In genomic region chr2:45190481-45190880, GRCh38 we compare ENCODE assay signal across 19 cellular contexts.
DNase-seq lines count a peak whose midpoint lies in the region; ATAC-seq and TF ChIP-seq lines count a peak whose summit lies in the region.
"Had no signal": no experiment of that assay in that cellular context is flagged by ENCODE, and none has a peak within 500 bp of the region (broad histone marks: within the 10 kb centered on the region; RNA-seq: fewer than 3 reads in every experiment).

No MANE protein-coding gene starts in this region.

- no peaks in the 10 kb centered on the region for H3K4me1 ChIP-seq in neuronal stem cell (ENCODE audit: control insufficient read depth in 2 of 2, insufficient read depth in 1 of 2, low read depth in 1 of 2, low read length in 2 of 2)
- H3K4me1 ChIP-seq: heart left ventricle had no signal

- no peak overlapping the region for H4K8ac ChIP-seq in neuronal stem cell (ENCODE audit: low read depth, low read length)

- H4K91ac ChIP-seq in neuronal stem cell (ENCODE audit: low read depth, low read length, poor library complexity), result no peak overlapping the region

- peak overlapping the region; percentile 34 for H2AK5ac ChIP-seq in neuronal stem cell (ENCODE audit: low read depth, low read length)

- H3K9me3 ChIP-seq in neuronal stem cell (replicated peaks in 1 of 2; ENCODE audit: control insufficient read depth in 2 of 2, insufficient read depth in 1 of 2, low read depth in 1 of 2, low read length in 2 of 2), result no peaks in the 10 kb centered on the region
- H3K9me3 ChIP-seq: heart left ventricle had no signal

- H3K18ac ChIP-seq in neuronal stem cell (ENCODE audit: low read length), result no peak overlapping the region

- H3K9me3 Mint-ChIP-seq in natural killer cell treated with Interleukin-12 subunit alpha and Interleukin-12 subunit beta and Interleukin-15 and Interleukin-18, amount 100 ng/mL, for 72 hours, result no peaks in the 10 kb centered on the region
- H3K9me3 Mint-ChIP-seq: activated CD4-positive, alpha-beta memory T cell treated with anti-CD3 and anti-CD28 coated beads, Interleukin-2, amount 10 ng/mL, durations not matched to agents 7 days and 5 days; nephron; stimulated activated naive CD8-positive, alpha-beta T cell treated with anti-CD3 and anti-CD28 coated beads, Interleukin-15, amount 100 ng/mL, for 72 hours had no signal

- no peak overlapping the region for H3K4ac ChIP-seq in neuronal stem cell (ENCODE audit: low read length)

- H3K4me3 ChIP-seq in NB4 (ENCODE audit: low read depth, low read length), result no peak overlapping the region
- H3K4me3 ChIP-seq in cardiac fibroblast (replicated peaks in 1 of 2; ENCODE audit: low read depth in 2 of 2, low read length in 2 of 2), result no peak overlapping the region
- H3K4me3 ChIP-seq in neuronal stem cell (ENCODE audit: low read length in 2 of 2), result no peak overlapping the region
- H3K4me3 ChIP-seq: heart left ventricle had no signal

- H2AFZ ChIP-seq in neuronal stem cell (ENCODE audit: low read length), result no peak overlapping the region

- H2BK12ac ChIP-seq in neuronal stem cell (ENCODE audit: low read length), result no peak overlapping the region

- TF ChIP-seq CTCF in NB4 (IDR thresholded peaks at IDR 0.05; ENCODE audit: low read depth, low read length), result no peak
- TF ChIP-seq CTCF in cardiac fibroblast (IDR thresholded peaks at IDR 0.05; ENCODE audit: low read depth, low read length), result no peak

- no peak for TF ChIP-seq POLR2A in NB4 (IDR thresholded peaks at IDR 0.05; ENCODE audit: extremely low read depth, insufficient read length)

- H3K36me3 ChIP-seq in neuronal stem cell (replicated peaks in 1 of 2; ENCODE audit: control insufficient read depth in 2 of 2, insufficient read depth in 2 of 2, low read length in 2 of 2), result no peaks in the 10 kb centered on the region
- H3K36me3 ChIP-seq: heart left ventricle had no signal

- H2BK5ac ChIP-seq in neuronal stem cell (ENCODE audit: low read length), result no peak overlapping the region

- H2BK15ac ChIP-seq in neuronal stem cell (ENCODE audit: low read length), result no peak overlapping the region

- H3K14ac ChIP-seq in neuronal stem cell (ENCODE audit: low read length), result no peak overlapping the region

- H3K36me3 Mint-ChIP-seq in natural killer cell treated with Interleukin-12 subunit alpha and Interleukin-12 subunit beta and Interleukin-15 and Interleukin-18, amount 100 ng/mL, for 72 hours, result no peaks in the 10 kb centered on the region
- H3K36me3 Mint-ChIP-seq: CD4-positive, CD25-positive, alpha-beta regulatory T cell had no signal

- no CpG with 5 or more reads among the region's 8 CpGs for WGBS in neuronal stem cell (ENCODE audit: extremely low coverage in 2 of 2, insufficient read length in 2 of 2, insufficient replicate concordance in 1 of 2), 2 donors

- CTCF ChIA-PET in HEK293T (lab: Yijun Ruan, JAX), result no interaction called here

- POLR2A ChIA-PET in HEK293T (lab: Yijun Ruan, JAX), result no interaction called here

- no peaks in the 10 kb centered on the region for H3K27me3 ChIP-seq in neuronal stem cell (ENCODE audit: control insufficient read depth in 3 of 3, insufficient read depth in 3 of 3, low read depth in 1 of 3, low read length in 3 of 3)

- no peak for ATAC-seq in natural killer cell treated with Interleukin-12 subunit alpha and Interleukin-12 subunit beta and Interleukin-15 and Interleukin-18, amount 100 ng/mL, for 72 hours
- ATAC-seq in GM19467 (IDR thresholded peaks at IDR 0.05; ENCODE audit: unreplicated experiment), result no peak
- ATAC-seq: left lobe of liver; sciatic nerve; stimulated activated naive CD8-positive, alpha-beta T cell treated with anti-CD3 and anti-CD28 coated beads, Interleukin-15, amount 100 ng/mL, for 72 hours had no signal

- DNase-seq in EL, result peak; percentile 75
- peak; percentile 73 for DNase-seq in NB4 (ENCODE audit: low read depth)
- DNase-seq in cardiac fibroblast (ENCODE audit: low read depth in 2 of 2), result peak; percentile 60 to 71
- DNase-seq in neuronal stem cell (ENCODE audit: low spot score), result no peak
- DNase-seq in natural killer cell treated with Interleukin-12 subunit alpha and Interleukin-12 subunit beta and Interleukin-15 and Interleukin-18, amount 100 ng/mL, for 72 hours (ENCODE audit: low spot score), result no peak
- no peak for DNase-seq in HEK293T (ENCODE audit: extremely low spot score)
- no peak for DNase-seq in NCI-H524 treated with DMSO at 0.1 percent for 48 hours (lab: John Stamatoyannopoulos, UW)
- DNase-seq: activated CD4-positive, alpha-beta memory T cell treated with anti-CD3 and anti-CD28 coated beads, Interleukin-2, amount 10 ng/mL, durations not matched to agents 7 days and 5 days; caudate nucleus; CD4-positive, CD25-positive, alpha-beta regulatory T cell; NCI-H1417 treated with DMSO at 0.1 percent for 48 hours; NCI-H510A; stimulated activated naive CD8-positive, alpha-beta T cell treated with anti-CD3 and anti-CD28 coated beads, Interleukin-15, amount 100 ng/mL, for 72 hours; T1000 had no signal

- no peaks in the 10 kb centered on the region for H3K4me1 Mint-ChIP-seq in natural killer cell treated with Interleukin-12 subunit alpha and Interleukin-12 subunit beta and Interleukin-15 and Interleukin-18, amount 100 ng/mL, for 72 hours (ENCODE audit: low read depth in 2 of 2)
- H3K4me1 Mint-ChIP-seq: activated CD4-positive, alpha-beta memory T cell treated with anti-CD3 and anti-CD28 coated beads, Interleukin-2, amount 10 ng/mL, durations not matched to agents 7 days and 5 days; CD4-positive, CD25-positive, alpha-beta regulatory T cell; stimulated activated naive CD8-positive, alpha-beta T cell treated with anti-CD3 and anti-CD28 coated beads, Interleukin-15, amount 100 ng/mL, for 72 hours had no signal

- H3K27ac ChIP-seq in neuronal stem cell (replicated peaks; ENCODE audit: low read length), result no peak overlapping the region
- H3K27ac ChIP-seq: heart left ventricle had no signal

- no peak overlapping the region for H2BK120ac ChIP-seq in neuronal stem cell (ENCODE audit: low read depth, low read length)

- H3K4me3 Mint-ChIP-seq in natural killer cell treated with Interleukin-12 subunit alpha and Interleukin-12 subunit beta and Interleukin-15 and Interleukin-18, amount 100 ng/mL, for 72 hours, result no peak overlapping the region
- H3K4me3 Mint-ChIP-seq: activated CD4-positive, alpha-beta memory T cell treated with anti-CD3 and anti-CD28 coated beads, Interleukin-2, amount 10 ng/mL, durations not matched to agents 7 days and 5 days; stimulated activated naive CD8-positive, alpha-beta T cell treated with anti-CD3 and anti-CD28 coated beads, Interleukin-15, amount 100 ng/mL, for 72 hours had no signal

- H3K9ac ChIP-seq in neuronal stem cell (ENCODE audit: low read depth, low read length, poor library complexity), result no peak overlapping the region

- H3K27me3 Mint-ChIP-seq in natural killer cell treated with Interleukin-12 subunit alpha and Interleukin-12 subunit beta and Interleukin-15 and Interleukin-18, amount 100 ng/mL, for 72 hours, result peaks cover 28 to 60% of the 10 kb centered on the region in 2 donors

- no peak overlapping the region for H3K4me2 ChIP-seq in neuronal stem cell (ENCODE audit: insufficient read depth, low read length, poor library complexity, severe bottlenecking)

- H3K23ac ChIP-seq in neuronal stem cell (ENCODE audit: low read depth, low read length, poor library complexity), result no peak overlapping the region

- no peaks in the 10 kb centered on the region for H3K79me1 ChIP-seq in neuronal stem cell (ENCODE audit: low read depth, low read length)

- H3K27ac Mint-ChIP-seq in natural killer cell treated with Interleukin-12 subunit alpha and Interleukin-12 subunit beta and Interleukin-15 and Interleukin-18, amount 100 ng/mL, for 72 hours, result no peak overlapping the region
- H3K27ac Mint-ChIP-seq: activated CD4-positive, alpha-beta memory T cell treated with anti-CD3 and anti-CD28 coated beads, Interleukin-2, amount 10 ng/mL, durations not matched to agents 7 days and 5 days; CD4-positive, CD25-positive, alpha-beta regulatory T cell had no signal

TF ChIP-seq in HEK293T, 16 proteins besides CTCF, POLR2A, EP300 and RAD21:
- no peak for TF ChIP-seq SUZ12 (IDR thresholded peaks at IDR 0.05)
- TF ChIP-seq ZNF384 (IDR thresholded peaks at IDR 0.05), result no peak
- no peak for TF ChIP-seq HDGF (IDR thresholded peaks at IDR 0.05; ENCODE audit: borderline replicate concordance)
- TF ChIP-seq FOXK2 (IDR thresholded peaks at IDR 0.05), result no peak
- no peak for TF ChIP-seq ARNT (IDR thresholded peaks at IDR 0.05)
- TF ChIP-seq CTBP1 (IDR thresholded peaks at IDR 0.05; ENCODE audit: borderline replicate concordance), result no peak
- TF ChIP-seq ELF4 (IDR thresholded peaks at IDR 0.05), result no peak
- no peak for TF ChIP-seq BHLHE40 (IDR thresholded peaks at IDR 0.05; ENCODE audit: borderline replicate concordance)
- TF ChIP-seq PKNOX1 (IDR thresholded peaks at IDR 0.05), result no peak
- TF ChIP-seq TARDBP (IDR thresholded peaks at IDR 0.05), result no peak
- TF ChIP-seq SP1 (IDR thresholded peaks at IDR 0.05), result no peak

Comparison
In these comparisons a context has a peak if more than half of its experiments do, and no peak if none do; other contexts are left out.
1. DNase-seq: peak in EL (single experiment), NB4 (single experiment) and cardiac fibroblast (2 of 2); none in neuronal stem cell (single experiment), natural killer cell treated with Interleukin-12 subunit alpha and Interleukin-12 subunit beta and Interleukin-15 and Interleukin-18, amount 100 ng/mL, for 72 hours (single experiment), HEK293T (single experiment) and NCI-H524 treated with DMSO at 0.1 percent for 48 hours (single experiment).